In genomic region chr1:231971397-231972233, GRCh38 we compare ENCODE assay signal across 10 cellular contexts.
DNase-seq lines count a peak whose midpoint lies in the region; ATAC-seq and TF ChIP-seq lines count a peak whose summit lies in the region.
"Had no signal": no experiment of that assay in that cellular context is flagged by ENCODE, and none has a peak within 500 bp of the region (broad histone marks: within the 10 kb centered on the region; RNA-seq: fewer than 3 reads in every experiment).

No MANE protein-coding gene starts in this region.

- H3K27ac ChIP-seq in breast epithelium = no peak overlapping the region
- H3K27ac ChIP-seq: VCaP had no signal

- peak; percentile 76 for DNase-seq in MCF 10A (ENCODE audit: unreplicated experiment)
- DNase-seq in breast epithelium (ENCODE audit: low spot score in 2 of 2) = no peak
- DNase-seq in SIG-M5 treated with dmso at 0.1 percent for 504 hours (lab: John Stamatoyannopoulos, UW; ENCODE audit: unreplicated experiment) = peak; percentile 75
- peak; percentile 58 for DNase-seq in glomerular endothelial cell (ENCODE audit: extremely low read depth, low read depth, low spot score)
- peak; percentile 24 for DNase-seq in superior temporal gyrus (ENCODE audit: extremely low spot score)
- DNase-seq in NCI-H1092 treated with DMSO at 0.1 percent for 48 hours (lab: John Stamatoyannopoulos, UW) = no peak
- no peak for DNase-seq in NK-92 treated with Interleukin-12 subunit alpha and Interleukin-12 subunit beta, amount 100 ng/mL, for 24 hours (lab: John Stamatoyannopoulos, UW)
- DNase-seq: naive B cell had no signal

- H3K4me1 ChIP-seq in breast epithelium = no peaks in the 10 kb centered on the region

- no peaks in the 10 kb centered on the region for H3K27me3 ChIP-seq in breast epithelium

- no peaks in the 10 kb centered on the region for H3K36me3 ChIP-seq in breast epithelium

- no peak overlapping the region for H3K27ac Mint-ChIP-seq in MCF 10A (ENCODE audit: low read depth, unreplicated experiment)

- ATAC-seq in GM21528 (IDR thresholded peaks at IDR 0.05; ENCODE audit: low FRiP score, unreplicated experiment) = no peak

- BruUV-seq in MCF 10A (replicated peaks; lab: Mats Ljungman, UMichigan) = no TSS peak

- no peak for TF ChIP-seq CTCF in MCF 10A (IDR thresholded peaks at IDR 0.05; ENCODE audit: unreplicated experiment)
- TF ChIP-seq CTCF in breast epithelium (IDR thresholded peaks at IDR 0.05) = no peak

- no peaks in the 10 kb centered on the region for H3K27me3 Mint-ChIP-seq in MCF 10A (ENCODE audit: insufficient read depth, unreplicated experiment)
- H3K27me3 Mint-ChIP-seq: naive B cell had no signal

- H3K4me1 Mint-ChIP-seq in MCF 10A (ENCODE audit: insufficient read depth, unreplicated experiment) = peaks cover 13% of the 10 kb centered on the region

- H3K9me3 Mint-ChIP-seq in MCF 10A (ENCODE audit: unreplicated experiment) = no peaks in the 10 kb centered on the region

- intact Hi-C loops in MCF 10A (cut with micrococcal nuclease) (no loop called here), breast epithelium (cut with DNase I; ENCODE audit: low total_unique reads) (no loop called here)

- H3K36me3 Mint-ChIP-seq in MCF 10A (ENCODE audit: insufficient read depth, unreplicated experiment) = no peaks in the 10 kb centered on the region
- H3K36me3 Mint-ChIP-seq: naive B cell had no signal

- POLR2A ChIA-PET in MCF 10A (lab: Yijun Ruan, JAX) = interaction anchor here (1.1 to 1.7 kb wide), 6 partner anchors 9 to 656 kb away, joined by 3 to 4 read pairs (median 4); no protein-coding TSS in a partner anchor

- H3K4me3 Mint-ChIP-seq in MCF 10A (ENCODE audit: unreplicated experiment) = no peak overlapping the region
- H3K4me3 Mint-ChIP-seq: naive B cell had no signal

- CTCF ChIA-PET in MCF 10A (lab: Yijun Ruan, JAX) = interaction anchor here (0.6 to 1.3 kb wide), 2 partner anchors 104 to 254 kb away, joined by 3 to 4 read pairs; no protein-coding TSS in a partner anchor

- H3K4me3 ChIP-seq in breast epithelium = no peak overlapping the region

- no peak for TF ChIP-seq POLR2A in breast epithelium (IDR thresholded peaks at IDR 0.05)

- no peaks in the 10 kb centered on the region for H3K9me3 ChIP-seq in breast epithelium

Comparison
In these comparisons a context has a peak if more than half of its experiments do, and no peak if none do; other contexts are left out.
1. DNase-seq: peak in MCF 10A (single experiment), SIG-M5 treated with dmso at 0.1 percent for 504 hours (single experiment), glomerular endothelial cell (single experiment) and superior temporal gyrus (single experiment); none in breast epithelium (0 of 2), NCI-H1092 treated with DMSO at 0.1 percent for 48 hours (single experiment) and NK-92 treated with Interleukin-12 subunit alpha and Interleukin-12 subunit beta, amount 100 ng/mL, for 24 hours (single experiment).